ENCODE assay signal across 36 cellular contexts in the genomic region with DNA sequence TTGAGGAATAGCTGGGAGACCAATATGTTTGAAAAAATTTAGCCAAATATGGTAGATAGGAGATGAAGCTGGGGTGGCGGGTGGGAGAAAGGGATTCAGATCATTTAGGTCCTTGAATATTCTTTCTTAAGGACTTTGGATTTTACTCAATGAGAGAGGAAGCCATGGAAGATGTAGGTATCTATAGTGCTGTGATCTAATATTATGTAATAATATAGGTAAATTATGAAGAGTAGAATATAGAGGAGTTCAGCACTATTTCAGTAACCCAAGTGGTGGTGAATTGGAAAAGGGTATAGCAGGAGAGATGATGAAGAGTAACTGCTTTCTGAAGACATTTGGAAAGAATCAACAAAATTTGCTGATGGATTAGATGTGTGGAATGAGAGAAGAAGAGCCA.
DNase-seq lines count a peak whose midpoint lies in the region; ATAC-seq, FAIRE-seq and TF ChIP-seq lines count a peak whose summit lies in the region.
"Had no signal": no experiment of that assay in that cellular context is flagged by ENCODE, and none has a peak within 500 bp of the region (broad histone marks: within the 10 kb centered on the region; RNA-seq: fewer than 3 reads in every experiment).

No MANE protein-coding gene starts in this region.

- no peaks in the 10 kb centered on the region for H3K9me3 Mint-ChIP-seq in activated CD4-positive, alpha-beta memory T cell treated with anti-CD3 and anti-CD28 coated beads for 36 hours
- H3K9me3 Mint-ChIP-seq: CD14-positive monocyte; CD4-positive, alpha-beta memory T cell; CD4-positive, alpha-beta T cell; CD4-positive, CD25-positive, alpha-beta regulatory T cell; CD8-positive, alpha-beta memory T cell; CD8-positive, alpha-beta T cell had no signal

- H3K36me3 ChIP-seq in HepG2 (replicated peaks in 1 of 2; ENCODE audit: control insufficient read depth in 1 of 2, insufficient read depth in 2 of 2, low read length in 2 of 2): peaks cover 19 to 38% of the 10 kb centered on the region in 2 experiments
- H3K36me3 ChIP-seq in right lobe of liver: no peaks in the 10 kb centered on the region
- no peaks in the 10 kb centered on the region; the same call in none of the 2 replicates for H3K36me3 ChIP-seq in IMR-90 (ENCODE audit: control insufficient read depth, insufficient read depth, low read length)
- no peaks in the 10 kb centered on the region for H3K36me3 ChIP-seq in K562 (ENCODE audit: control insufficient read depth, insufficient read depth, low read length)
- H3K36me3 ChIP-seq in mesendoderm (ENCODE audit: control insufficient read depth, insufficient read depth, low read length): no peaks in the 10 kb centered on the region
- H3K36me3 ChIP-seq: BE2C had no signal

- H3K9ac ChIP-seq in HepG2 (ENCODE audit: insufficient read depth, low read depth, low read length) (no peak overlapping the region), IMR-90 (ENCODE audit: low read depth, low read length) (no peak overlapping the region), K562 (ENCODE audit: insufficient read depth in 1 of 2, low read depth in 2 of 2, low read length in 2 of 2) (no peak overlapping the region), mesendoderm (ENCODE audit: low read length) (no peak overlapping the region)
- H3K9ac ChIP-seq: BLaER1; BLaER1 treated with 17β-estradiol and CSF1 and Interleukin-3, amounts not matched to agents 10 nM and 100 nM had no signal

- FAIRE-seq in HepG2 (lab: Jason Lieb, UNC): no peak
- no peak for FAIRE-seq in K562 (lab: Jason Lieb, UNC)
- FAIRE-seq: A204.1, A549, D721Med had no signal

- ATAC-seq in HepG2 (no peak), right lobe of liver (no peak), IMR-90 (ENCODE audit: low read depth) (no peak), K562 (no peak)
- ATAC-seq: A549; CD8-positive, alpha-beta T cell had no signal

- BruUV-seq in HepG2 (replicated peaks; lab: Mats Ljungman, UMichigan) (no TSS peak), IMR-90 (replicated peaks; lab: Mats Ljungman, UMichigan) (no TSS peak), K562 (replicated peaks; lab: Mats Ljungman, UMichigan) (no TSS peak)

- H3K79me2 ChIP-seq in HepG2 (ENCODE audit: insufficient read depth, low read length) (no peaks in the 10 kb centered on the region), K562 (ENCODE audit: control insufficient read depth, insufficient read depth, low read length) (no peaks in the 10 kb centered on the region), mesendoderm (ENCODE audit: control insufficient read depth, insufficient read depth, low read length) (no peaks in the 10 kb centered on the region)

- H3K18ac ChIP-seq in IMR-90 (ENCODE audit: low read depth, low read length) (no peak overlapping the region), mesendoderm (ENCODE audit: low read length) (no peak overlapping the region)

- POLR2A ChIA-PET in HepG2 (lab: Yijun Ruan, JAX) (no interaction called here), IMR-90 (lab: Charles Lee; ENCODE audit: unreplicated experiment) (no interaction called here), K562 (lab: Yijun Ruan, JAX) (no interaction called here)
- POLR2A ChIA-PET in activated CD4-positive, alpha-beta memory T cell treated with anti-CD3 and anti-CD28 coated beads for 36 hours (lab: Charles Lee): no interaction called here

- H2BK5ac ChIP-seq in IMR-90 (ENCODE audit: low read depth, low read length, poor library complexity, severe bottlenecking) (no peak overlapping the region), mesendoderm (ENCODE audit: low read length) (no peak overlapping the region)

- no peak overlapping the region for H2AK9ac ChIP-seq in IMR-90 (replicated peaks; ENCODE audit: low read depth, low read length, poor library complexity)

- H3K4ac ChIP-seq in IMR-90 (ENCODE audit: low read depth, low read length): no peak overlapping the region
- H3K4ac ChIP-seq in mesendoderm (ENCODE audit: low read depth, low read length): no peak overlapping the region

- TF ChIP-seq EP300 in HepG2 (IDR thresholded peaks at IDR 0.05; ENCODE audit: low read depth in 2 of 2, low read length in 2 of 2) (no peak), HepG2 (CRISPR knock-in tag; IDR thresholded peaks at IDR 0.05; ENCODE audit: borderline replicate concordance) (no peak), K562 (IDR thresholded peaks at IDR 0.05; ENCODE audit: low read length) (no peak)

- no peaks in the 10 kb centered on the region for H3K27me3 Mint-ChIP-seq in activated CD4-positive, alpha-beta memory T cell treated with anti-CD3 and anti-CD28 coated beads for 36 hours
- H3K27me3 Mint-ChIP-seq: B cell; CD4-positive, alpha-beta memory T cell; CD4-positive, alpha-beta T cell; CD4-positive, CD25-positive, alpha-beta regulatory T cell; CD8-positive, alpha-beta memory T cell had no signal

- no peak overlapping the region for H3K27ac ChIP-seq in HepG2 (ENCODE audit: extremely low read length, insufficient read depth, low read length)
- no peak overlapping the region for H3K27ac ChIP-seq in right lobe of liver
- no peak overlapping the region for H3K27ac ChIP-seq in IMR-90 (ENCODE audit: insufficient read depth, low read length)
- no peak overlapping the region for H3K27ac ChIP-seq in K562 (ENCODE audit: extremely low read depth, low read depth, low read length)
- H3K27ac ChIP-seq in mesendoderm (ENCODE audit: low read depth, low read length): no peak overlapping the region
- H3K27ac ChIP-seq: 22Rv1; A549; BLaER1; BLaER1 treated with 17β-estradiol and CSF1 and Interleukin-3, amounts not matched to agents 10 nM and 100 nM; C4-2B had no signal

- H4K91ac ChIP-seq in IMR-90 (ENCODE audit: insufficient read depth, low read depth, low read length): no peak overlapping the region

- in situ Hi-C loops in HepG2 (cut with HindIII; ENCODE audit: extremely low pct_ligation_motif_present, low pct_unique_long_range_greater_than_20kb): no loop called here
- in situ Hi-C loops in IMR-90 (cut with MboI; ENCODE audit: low sequenced_read_pairs): no loop called here
- in situ Hi-C loops in K562 (cut with MboI): no loop called here

- TF ChIP-seq CTCF in HepG2 (CRISPR knock-in tag; IDR thresholded peaks at IDR 0.05) (no peak), right lobe of liver (IDR thresholded peaks at IDR 0.05) (no peak), IMR-90 (conservative IDR thresholded peaks at IDR 0.05; ENCODE audit: low read depth, low read length) (no peak), K562 (IDR thresholded peaks at IDR 0.05 in 2 of 3, conservative IDR thresholded peaks at IDR 0.05 in 1 of 3; ENCODE audit: insufficient read depth in 2 of 3, low read depth in 1 of 3, low read length in 3 of 3) (no peak)

- no peak overlapping the region for H3K4me3 Mint-ChIP-seq in activated CD4-positive, alpha-beta memory T cell treated with anti-CD3 and anti-CD28 coated beads for 36 hours
- H3K4me3 Mint-ChIP-seq: B cell; CD14-positive monocyte; CD4-positive, alpha-beta memory T cell; CD4-positive, alpha-beta T cell; CD4-positive, CD25-positive, alpha-beta regulatory T cell; CD8-positive, alpha-beta memory T cell; CD8-positive, alpha-beta T cell had no signal

- no peaks in the 10 kb centered on the region for H3K9me3 ChIP-seq in HepG2 (ENCODE audit: low read length)
- no peaks in the 10 kb centered on the region for H3K9me3 ChIP-seq in right lobe of liver
- H3K9me3 ChIP-seq in IMR-90 (ENCODE audit: control insufficient read depth, insufficient read depth, low read length): no peaks in the 10 kb centered on the region
- H3K9me3 ChIP-seq in K562 (replicated peaks; ENCODE audit: control insufficient read depth, insufficient read depth, low read depth, low read length): no peaks in the 10 kb centered on the region
- H3K9me3 ChIP-seq: A549; BE2C; BLaER1; BLaER1 treated with 17β-estradiol and CSF1 and Interleukin-3, amounts not matched to agents 10 nM and 100 nM; Caco-2 had no signal

- H2BK15ac ChIP-seq in IMR-90 (ENCODE audit: low read depth, low read length): no peak overlapping the region
- peak overlapping the region; percentile 57 for H2BK15ac ChIP-seq in mesendoderm (replicated peaks; ENCODE audit: low read depth)

- H3K27me3 ChIP-seq in HepG2 (ENCODE audit: control insufficient read depth in 1 of 2, insufficient read depth in 2 of 2, low read length in 2 of 2) (no peaks in the 10 kb centered on the region), right lobe of liver (no peaks in the 10 kb centered on the region), IMR-90 (ENCODE audit: control insufficient read depth, insufficient read depth, low read length) (no peaks in the 10 kb centered on the region), K562 (ENCODE audit: control insufficient read depth in 2 of 2, insufficient read depth in 2 of 2, low read length in 2 of 2) (no peaks in the 10 kb centered on the region), mesendoderm (ENCODE audit: insufficient read depth, low read length, poor library complexity) (no peaks in the 10 kb centered on the region)
- H3K27me3 ChIP-seq: BE2C; BLaER1; BLaER1 treated with 17β-estradiol and CSF1 and Interleukin-3, amounts not matched to agents 10 nM and 100 nM had no signal

- H3K27ac Mint-ChIP-seq in activated CD4-positive, alpha-beta memory T cell treated with anti-CD3 and anti-CD28 coated beads for 36 hours: no peak overlapping the region
- H3K27ac Mint-ChIP-seq: B cell; CD14-positive monocyte; CD4-positive, alpha-beta memory T cell; CD4-positive, alpha-beta T cell; CD4-positive, CD25-positive, alpha-beta regulatory T cell; CD8-positive, alpha-beta memory T cell; CD8-positive, alpha-beta T cell had no signal

- peaks cover 6% of the 10 kb centered on the region for H3K36me3 Mint-ChIP-seq in activated CD4-positive, alpha-beta memory T cell treated with anti-CD3 and anti-CD28 coated beads for 36 hours

- H3K4me2 ChIP-seq in HepG2 (ENCODE audit: low read depth, low read length): no peak overlapping the region
- H3K4me2 ChIP-seq in IMR-90 (ENCODE audit: low read depth, low read length): no peak overlapping the region
- H3K4me2 ChIP-seq in K562 (ENCODE audit: insufficient read depth, low read length): no peak overlapping the region
- H3K4me2 ChIP-seq in mesendoderm (ENCODE audit: low read length): no peak overlapping the region
- H3K4me2 ChIP-seq: A549; BLaER1; BLaER1 treated with 17β-estradiol and CSF1 and Interleukin-3, amounts not matched to agents 10 nM and 100 nM had no signal

- H4K20me1 ChIP-seq in HepG2 (ENCODE audit: insufficient read depth, low read length) (no peaks in the 10 kb centered on the region), IMR-90 (ENCODE audit: insufficient read depth, low read length) (no peaks in the 10 kb centered on the region), K562 (replicated peaks; ENCODE audit: control insufficient read depth, insufficient read depth, low read length) (no peaks in the 10 kb centered on the region)
- H4K20me1 ChIP-seq: BLaER1; BLaER1 treated with 17β-estradiol and CSF1 and Interleukin-3, amounts not matched to agents 10 nM and 100 nM had no signal

- H3K4me1 Mint-ChIP-seq in activated CD4-positive, alpha-beta memory T cell treated with anti-CD3 and anti-CD28 coated beads for 36 hours (ENCODE audit: low read depth): no peaks in the 10 kb centered on the region
- H3K4me1 Mint-ChIP-seq: B cell had no signal

- TF ChIP-seq POLR2A in HepG2 (IDR thresholded peaks at IDR 0.05; ENCODE audit: insufficient read depth in 1 of 2, low read depth in 2 of 2, low read length in 2 of 2): no peak
- TF ChIP-seq POLR2A in right lobe of liver (IDR thresholded peaks at IDR 0.05): no peak
- TF ChIP-seq POLR2A in IMR-90 (IDR thresholded peaks at IDR 0.05; ENCODE audit: low read depth, low read length): no peak
- TF ChIP-seq POLR2A in K562 (conservative IDR thresholded peaks at IDR 0.05): no peak

- H2AK5ac ChIP-seq in IMR-90 (ENCODE audit: low read depth, low read length) (no peak overlapping the region), mesendoderm (ENCODE audit: low read length) (no peak overlapping the region)

- CTCF ChIA-PET in HepG2 (lab: Yijun Ruan, JAX; ENCODE audit: low intra/inter-chr PET ratio, low total read pairs): no interaction called here
- CTCF ChIA-PET in IMR-90 (lab: Yijun Ruan, JAX): no interaction called here
- CTCF ChIA-PET in K562 (lab: Yijun Ruan, JAX; ENCODE audit: low intra/inter-chr PET ratio): no interaction called here
- CTCF ChIA-PET in activated CD4-positive, alpha-beta memory T cell treated with anti-CD3 and anti-CD28 coated beads for 36 hours (lab: Charles Lee): no interaction called here

- H3K9me1 ChIP-seq in IMR-90 (ENCODE audit: insufficient read depth, low read length) (no peaks in the 10 kb centered on the region), K562 (ENCODE audit: control insufficient read depth, insufficient read depth, low read length) (no peaks in the 10 kb centered on the region)

- H3K4me1 ChIP-seq in HepG2 (ENCODE audit: insufficient read depth, low read length) (peaks cover 9% of the 10 kb centered on the region), right lobe of liver (peaks cover 0 to 11% (median 0%) of the 10 kb centered on the region in 4 donors), IMR-90 (ENCODE audit: control insufficient read depth, insufficient read depth, low read length) (no peaks in the 10 kb centered on the region), K562 (replicated peaks in 1 of 2; ENCODE audit: control insufficient read depth in 2 of 2, insufficient read depth in 2 of 2, low read length in 2 of 2) (no peaks in the 10 kb centered on the region), mesendoderm (ENCODE audit: control insufficient read depth, low read depth, low read length) (no peaks in the 10 kb centered on the region)
- H3K4me1 ChIP-seq: A549; BLaER1; BLaER1 treated with 17β-estradiol and CSF1 and Interleukin-3, amounts not matched to agents 10 nM and 100 nM; Caco-2 had no signal

- no peak overlapping the region for H4K8ac ChIP-seq in IMR-90 (ENCODE audit: low read depth in 2 of 2, low read length in 2 of 2)
- no peak overlapping the region for H4K8ac ChIP-seq in mesendoderm (ENCODE audit: low read depth, low read length)

- H4K5ac ChIP-seq in IMR-90 (ENCODE audit: low read depth, low read length) (no peak overlapping the region), mesendoderm (ENCODE audit: low read length) (no peak overlapping the region)

- H2AFZ ChIP-seq in HepG2 (ENCODE audit: low read length) (no peak overlapping the region), IMR-90 (replicated peaks; ENCODE audit: low read length, poor library complexity) (no peak overlapping the region), K562 (ENCODE audit: low read depth, low read length) (no peak overlapping the region)

- no peak overlapping the region for H3K56ac ChIP-seq in IMR-90 (ENCODE audit: extremely low read depth, insufficient read depth, low read length)
- H3K56ac ChIP-seq in mesendoderm (ENCODE audit: low read length): no peak overlapping the region

- H3K79me1 ChIP-seq in IMR-90 (ENCODE audit: low read depth in 1 of 2, low read length in 2 of 2) (no peaks in the 10 kb centered on the region; a peak in 1 of 4 replicates), mesendoderm (ENCODE audit: low read length) (no peaks in the 10 kb centered on the region)

- TF ChIP-seq RAD21 in HepG2 (CRISPR knock-in tag; IDR thresholded peaks at IDR 0.05): no peak
- no peak for TF ChIP-seq RAD21 in IMR-90 (IDR thresholded peaks at IDR 0.05; ENCODE audit: low read length)
- no peak for TF ChIP-seq RAD21 in K562 (CRISPR knock-in tag; conservative IDR thresholded peaks at IDR 0.05 in 1 of 2, IDR thresholded peaks at IDR 0.05 in 1 of 2)

- H2BK20ac ChIP-seq in IMR-90 (ENCODE audit: low read depth, low read length): no peak overlapping the region

- H3K14ac ChIP-seq in IMR-90 (replicated peaks; ENCODE audit: low read depth, low read length): no peak overlapping the region

- dilution Hi-C loops in IMR-90 (cut with HindIII; ENCODE audit: low sequenced_read_pairs, unreplicated experiment): no loop called here

- no peak overlapping the region for H3K4me3 ChIP-seq in HepG2 (replicated peaks in 1 of 3; ENCODE audit: insufficient read depth in 1 of 3, low read depth in 2 of 3, low read length in 3 of 3)
- no peak overlapping the region for H3K4me3 ChIP-seq in right lobe of liver
- no peak overlapping the region for H3K4me3 ChIP-seq in IMR-90 (ENCODE audit: insufficient read depth, low read depth, low read length)
- no peak overlapping the region for H3K4me3 ChIP-seq in K562
- H3K4me3 ChIP-seq in mesendoderm (ENCODE audit: low read length): no peak overlapping the region
- H3K4me3 ChIP-seq: A549; BLaER1; BLaER1 treated with 17β-estradiol and CSF1 and Interleukin-3, amounts not matched to agents 10 nM and 100 nM had no signal

- DNase-seq in HepG2 (ENCODE audit: low spot score): no peak
- DNase-seq in right lobe of liver: no peak
- no peak for DNase-seq in IMR-90
- no peak for DNase-seq in K562 (ENCODE audit: extremely low read depth in 1 of 4, low spot score in 3 of 4)
- no peak for DNase-seq in mesendoderm
- DNase-seq in AML-193 (lab: John Stamatoyannopoulos, UW): no peak
- no peak for DNase-seq in superior temporal gyrus (ENCODE audit: extremely low spot score)
- no peak for DNase-seq in activated CD4-positive, alpha-beta memory T cell treated with anti-CD3 and anti-CD28 coated beads for 36 hours
- DNase-seq: 8988T; ACHN; BE2C; C1 segment of cervical spinal cord; Caco-2; Calu3; CD4-positive, alpha-beta memory T cell; CD4-positive, alpha-beta T cell; CD4-positive, CD25-positive, alpha-beta regulatory T cell; CD8-positive, alpha-beta memory T cell; CD8-positive, alpha-beta T cell; COR-L47; DMS 273 treated with DMSO at 0.1 percent for 48 hours; DMS153; DMS53; DMS79; DMS79 treated with DMSO at 0.1 percent for 48 hours; DND-41; EL had no signal

- H2BK120ac ChIP-seq in IMR-90 (ENCODE audit: low read depth, low read length) (no peak overlapping the region), mesendoderm (ENCODE audit: low read depth, low read length) (no peak overlapping the region)

- H3K23ac ChIP-seq in IMR-90 (ENCODE audit: low read depth, low read length) (no peak overlapping the region), mesendoderm (ENCODE audit: low read length) (no peak overlapping the region)

- intact Hi-C loops in HepG2 (cut with micrococcal nuclease; ENCODE audit: unreplicated experiment): no loop called here
- intact Hi-C loops in right lobe of liver (cut with DNase I): no loop called here
- intact Hi-C loops in IMR-90 (cut with micrococcal nuclease): no loop called here
- intact Hi-C loops in K562 (cut with micrococcal nuclease): no loop called here
- intact Hi-C loops in activated CD4-positive, alpha-beta memory T cell treated with anti-CD3 and anti-CD28 coated beads for 36 hours (cut with micrococcal nuclease): no loop called here

- WGBS in HepG2 (ENCODE audit: low lambda C conversion rate): 95% methylated on average over 1 of the region's 1 CpG
- 100% methylated on average over 1 of the region's 1 CpG for WGBS in right lobe of liver (ENCODE audit: insufficient coverage, low coverage, low lambda C conversion rate, missing lambda C conversion rate)
- WGBS in IMR-90 (ENCODE audit: extremely low coverage in 2 of 2, insufficient read length in 1 of 2), 2 experiments: no CpG with 5 or more reads among the region's 1 CpG
- 39% methylated on average over 1 of the region's 1 CpG for WGBS in K562 (ENCODE audit: insufficient coverage, low coverage, missing lambda C conversion rate)
- no CpG with 5 or more reads among the region's 1 CpG for WGBS in mesendoderm (ENCODE audit: extremely low coverage, insufficient coverage, low lambda C conversion rate)
